In genomic region chr11:70434813-70435300, GRCh38 we compare ENCODE assay signal across 23 cellular contexts.
DNase-seq lines count a peak whose midpoint lies in the region; ATAC-seq and TF ChIP-seq lines count a peak whose summit lies in the region.
"Had no signal": no experiment of that assay in that cellular context is flagged by ENCODE, and none has a peak within 500 bp of the region (broad histone marks: within the 10 kb centered on the region; RNA-seq: fewer than 3 reads in every experiment).

No MANE protein-coding gene starts in this region.

- TF ChIP-seq CTCF in HEK293 (tag by site-specific recombination; IDR thresholded peaks at IDR 0.05) (no peak), nephron progenitor cell (IDR thresholded peaks at IDR 0.05) (no peak)

- H3K9ac ChIP-seq in BLaER1 = no peak overlapping the region

- H3K36me3 Mint-ChIP-seq in nephron progenitor cell (ENCODE audit: low read depth) = peaks cover 65% of the 10 kb centered on the region
- H3K36me3 Mint-ChIP-seq: CD8-positive, alpha-beta memory T cell had no signal

- H3K27ac ChIP-seq in BLaER1 (no peak overlapping the region), HEK293 (ENCODE audit: extremely low read depth, low read depth, low read length) (no peak overlapping the region)
- H3K27ac ChIP-seq: C4-2B, SJSA1 had no signal

- H3K27ac Mint-ChIP-seq in nephron progenitor cell = peak overlapping the region; percentile 79

- no peaks in the 10 kb centered on the region for H3K36me3 ChIP-seq in BLaER1
- peaks cover 0 to 83% of the 10 kb centered on the region in 2 experiments; a peak in 1 of 3 replicates for H3K36me3 ChIP-seq in HEK293 (ENCODE audit: control insufficient read depth in 2 of 2, insufficient read depth in 1 of 2, low read length in 2 of 2)

- H3K27me3 ChIP-seq in BLaER1 = peaks cover 19% of the 10 kb centered on the region; the same call in 1 of the 2 replicates
- H3K27me3 ChIP-seq: SJSA1 had no signal

- CTCF ChIA-PET in HEK293 (lab: Yijun Ruan, JAX) = no interaction called here

- H3K4me3 Mint-ChIP-seq in nephron progenitor cell = no peak overlapping the region
- H3K4me3 Mint-ChIP-seq: CD8-positive, alpha-beta memory T cell had no signal

- H3K9me3 ChIP-seq in BLaER1 (no peaks in the 10 kb centered on the region), HEK293 (ENCODE audit: control insufficient read depth, insufficient read depth, low read depth, low read length) (no peaks in the 10 kb centered on the region)
- H3K9me3 ChIP-seq: SJSA1 had no signal

- POLR2A ChIA-PET in HEK293 (lab: Yijun Ruan, JAX) = no interaction called here

- H4K20me1 ChIP-seq in BLaER1 = peaks cover 18% of the 10 kb centered on the region; the same call in 1 of the 2 replicates

- H3K4me3 ChIP-seq in BLaER1 (no peak overlapping the region), HEK293 (ENCODE audit: low read depth, low read length) (no peak overlapping the region)
- H3K4me3 ChIP-seq: SJSA1 had no signal

- H3K4me1 Mint-ChIP-seq in nephron progenitor cell = no peaks in the 10 kb centered on the region
- H3K4me1 Mint-ChIP-seq: CD8-positive, alpha-beta memory T cell had no signal

- no peaks in the 10 kb centered on the region for H3K9me3 Mint-ChIP-seq in nephron progenitor cell
- H3K9me3 Mint-ChIP-seq: CD8-positive, alpha-beta memory T cell had no signal

- H3K4me2 ChIP-seq in BLaER1 = peak overlapping the region; percentile 92

- H3K4me1 ChIP-seq in BLaER1 (peaks cover 100% of the 10 kb centered on the region), HEK293 (ENCODE audit: control insufficient read depth, insufficient read depth, low read length) (no peaks in the 10 kb centered on the region)
- H3K4me1 ChIP-seq: SJSA1 had no signal

- H3K27me3 Mint-ChIP-seq in nephron progenitor cell (ENCODE audit: low read depth, poor library complexity) = no peaks in the 10 kb centered on the region

- DNase-seq in amniotic epithelial cell (ENCODE audit: low read depth) (peak; percentile 40), nephron progenitor cell (no peak), amygdala (lab: John Stamatoyannopoulos, UW) (no peak), retina (no peak)
- no peak for DNase-seq in activated CD8-positive, alpha-beta memory T cell treated with anti-CD3 and anti-CD28 coated beads, Interleukin-2, amount 50 U/mL, for 48 hours
- DNase-seq: ACHN; Calu3; CD8-positive, alpha-beta memory T cell; DMS153; H7; MM.1S; NCI-H1048; NCI-H146; NCI-H2029; NCI-H524 treated with DMSO at 0.1 percent for 48 hours; NCI-H82; OCI-M1; SW 1271 had no signal

- no peak for ATAC-seq in GM18498 (IDR thresholded peaks at IDR 0.05; ENCODE audit: unreplicated experiment)

TF ChIP-seq in HEK293, 187 proteins besides CTCF, POLR2A, EP300 and RAD21:
- TF ChIP-seq ZNF311 (tag by site-specific recombination; IDR thresholded peaks at IDR 0.05; ENCODE audit: borderline replicate concordance) (no peak), ZNF596 (tag by site-specific recombination; IDR thresholded peaks at IDR 0.05) (no peak), ZNF544 (tag by site-specific recombination; IDR thresholded peaks at IDR 0.05) (no peak), ZNF221 (tag by site-specific recombination; IDR thresholded peaks at IDR 0.05; ENCODE audit: borderline replicate concordance) (no peak), ZNF223 (tag by site-specific recombination; IDR thresholded peaks at IDR 0.05) (no peak), ZIC2 (tag by site-specific recombination; IDR thresholded peaks at IDR 0.05) (peak; percentile 54), BCL6B (tag by site-specific recombination; IDR thresholded peaks at IDR 0.05) (no peak), ZSCAN23 (tag by site-specific recombination; IDR thresholded peaks at IDR 0.05) (no peak), ZFP41 (tag by site-specific recombination; IDR thresholded peaks at IDR 0.05; ENCODE audit: borderline replicate concordance) (no peak), MYNN (tag by site-specific recombination; IDR thresholded peaks at IDR 0.05; ENCODE audit: borderline replicate concordance) (no peak), ZBTB7A (tag by site-specific recombination; IDR thresholded peaks at IDR 0.05; ENCODE audit: low read depth) (no peak), ZNF354C (tag by site-specific recombination; IDR thresholded peaks at IDR 0.05; ENCODE audit: borderline replicate concordance, low read depth) (no peak), GLI4 (tag by site-specific recombination; IDR thresholded peaks at IDR 0.05) (no peak), ZNF654 (tag by site-specific recombination; IDR thresholded peaks at IDR 0.05; ENCODE audit: low read depth) (no peak), ZFHX2 (tag by site-specific recombination; conservative IDR thresholded peaks at IDR 0.05) (no peak), ZBTB21 (tag by site-specific recombination; IDR thresholded peaks at IDR 0.05) (no peak), ZNF629 (tag by site-specific recombination; IDR thresholded peaks at IDR 0.05) (peak; percentile 36; the same call in 1 of the 2 replicates), GLIS1 (tag by site-specific recombination; IDR thresholded peaks at IDR 0.05) (peak; percentile 62), ZNF501 (tag by site-specific recombination; IDR thresholded peaks at IDR 0.05) (no peak)
- TF ChIP-seq, protein P1, sequence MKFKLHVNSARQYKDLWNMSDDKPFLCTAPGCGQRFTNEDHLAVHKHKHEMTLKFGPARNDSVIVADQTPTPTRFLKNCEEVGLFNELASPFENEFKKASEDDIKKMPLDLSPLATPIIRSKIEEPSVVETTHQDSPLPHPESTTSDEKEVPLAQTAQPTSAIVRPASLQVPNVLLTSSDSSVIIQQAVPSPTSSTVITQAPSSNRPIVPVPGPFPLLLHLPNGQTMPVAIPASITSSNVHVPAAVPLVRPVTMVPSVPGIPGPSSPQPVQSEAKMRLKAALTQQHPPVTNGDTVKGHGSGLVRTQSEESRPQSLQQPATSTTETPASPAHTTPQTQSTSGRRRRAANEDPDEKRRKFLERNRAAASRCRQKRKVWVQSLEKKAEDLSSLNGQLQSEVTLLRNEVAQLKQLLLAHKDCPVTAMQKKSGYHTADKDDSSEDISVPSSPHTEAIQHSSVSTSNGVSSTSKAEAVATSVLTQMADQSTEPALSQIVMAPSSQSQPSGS (tag by site-specific recombination; IDR thresholded peaks at IDR 0.05; ENCODE audit: low read depth) = peak; percentile 67
- TF ChIP-seq, protein P2, sequence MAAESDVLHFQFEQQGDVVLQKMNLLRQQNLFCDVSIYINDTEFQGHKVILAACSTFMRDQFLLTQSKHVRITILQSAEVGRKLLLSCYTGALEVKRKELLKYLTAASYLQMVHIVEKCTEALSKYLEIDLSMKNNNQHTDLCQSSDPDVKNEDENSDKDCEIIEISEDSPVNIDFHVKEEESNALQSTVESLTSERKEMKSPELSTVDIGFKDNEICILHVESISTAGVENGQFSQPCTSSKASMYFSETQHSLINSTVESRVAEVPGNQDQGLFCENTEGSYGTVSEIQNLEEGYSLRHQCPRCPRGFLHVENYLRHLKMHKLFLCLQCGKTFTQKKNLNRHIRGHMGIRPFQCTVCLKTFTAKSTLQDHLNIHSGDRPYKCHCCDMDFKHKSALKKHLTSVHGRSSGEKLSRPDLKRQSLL (tag by site-specific recombination; IDR thresholded peaks at IDR 0.05) = no peak
